In the genomic region with DNA sequence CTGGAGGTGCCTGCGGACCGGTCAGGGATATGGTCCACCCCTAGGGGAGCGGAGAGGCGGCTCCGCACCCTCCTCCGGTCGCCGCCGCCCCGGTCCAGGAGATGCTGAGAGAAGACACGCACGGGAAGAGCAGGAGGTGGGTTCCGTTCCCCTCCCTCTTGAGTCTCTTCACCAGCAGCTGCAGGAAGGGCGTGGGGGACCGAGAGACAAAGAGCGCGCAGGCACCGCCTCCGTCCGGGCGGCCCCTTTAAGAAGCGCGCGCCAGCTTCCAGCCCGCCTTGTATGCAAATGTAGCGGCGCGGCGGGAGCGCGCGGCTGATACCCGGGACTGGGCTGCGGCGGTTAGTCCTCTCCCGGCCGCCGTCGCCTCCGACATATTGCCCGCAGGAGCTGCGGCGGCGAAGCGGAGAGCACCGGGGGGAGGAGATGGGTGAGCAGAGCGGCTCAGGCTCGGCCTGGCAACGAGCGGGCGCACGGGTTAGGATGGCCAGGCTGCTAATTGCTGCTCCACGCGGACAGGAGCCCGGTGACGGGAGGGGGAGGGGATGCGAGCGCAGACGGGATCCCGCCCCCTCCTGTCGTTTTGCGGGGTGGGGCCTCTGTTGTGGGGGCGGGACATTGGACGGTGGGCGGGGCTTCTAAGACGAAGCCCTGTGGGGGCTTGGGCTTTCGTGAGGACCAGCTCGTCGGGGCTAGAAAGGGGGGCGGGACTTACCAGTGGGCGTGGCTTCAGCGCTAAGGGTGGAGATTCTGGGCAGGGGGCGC, we compare ENCODE assay signal across 1 cellular context.
A peak's percentile ranks its signal among the peaks of the same experiment; 100 is the strongest.
TF ChIP-seq lines count a peak whose summit lies in the region.

A gene (plus strand): TSS at position 318 of the 765 bp plus-strand sequence. CDS start 109 bp downstream, at position 427.

TF ChIP-seq in IMR-90, 13 proteins besides CTCF, POLR2A, EP300 and RAD21 (continued from another document):
- TF ChIP-seq CEBPB (IDR thresholded peaks at IDR 0.05; ENCODE audit: low read depth, low read length): no peak
- TF ChIP-seq, protein P1, sequence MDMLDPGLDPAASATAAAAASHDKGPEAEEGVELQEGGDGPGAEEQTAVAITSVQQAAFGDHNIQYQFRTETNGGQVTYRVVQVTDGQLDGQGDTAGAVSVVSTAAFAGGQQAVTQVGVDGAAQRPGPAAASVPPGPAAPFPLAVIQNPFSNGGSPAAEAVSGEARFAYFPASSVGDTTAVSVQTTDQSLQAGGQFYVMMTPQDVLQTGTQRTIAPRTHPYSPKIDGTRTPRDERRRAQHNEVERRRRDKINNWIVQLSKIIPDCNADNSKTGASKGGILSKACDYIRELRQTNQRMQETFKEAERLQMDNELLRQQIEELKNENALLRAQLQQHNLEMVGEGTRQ (IDR thresholded peaks at IDR 0.05; ENCODE audit: low read depth, low read length): 0 out of 2 replicates have a peak, but pooled peaks have one; percentile 2
- TF ChIP-seq, protein P2, sequence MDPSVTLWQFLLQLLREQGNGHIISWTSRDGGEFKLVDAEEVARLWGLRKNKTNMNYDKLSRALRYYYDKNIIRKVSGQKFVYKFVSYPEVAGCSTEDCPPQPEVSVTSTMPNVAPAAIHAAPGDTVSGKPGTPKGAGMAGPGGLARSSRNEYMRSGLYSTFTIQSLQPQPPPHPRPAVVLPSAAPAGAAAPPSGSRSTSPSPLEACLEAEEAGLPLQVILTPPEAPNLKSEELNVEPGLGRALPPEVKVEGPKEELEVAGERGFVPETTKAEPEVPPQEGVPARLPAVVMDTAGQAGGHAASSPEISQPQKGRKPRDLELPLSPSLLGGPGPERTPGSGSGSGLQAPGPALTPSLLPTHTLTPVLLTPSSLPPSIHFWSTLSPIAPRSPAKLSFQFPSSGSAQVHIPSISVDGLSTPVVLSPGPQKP (IDR thresholded peaks at IDR 0.05; ENCODE audit: borderline replicate concordance, low read depth, low read length): no peak
- TF ChIP-seq NFE2L2 (IDR thresholded peaks at IDR 0.05; ENCODE audit: low read depth, low read length): no peak
- peak; percentile 53; the same call in 1 of the 2 replicates for TF ChIP-seq MXI1 (IDR thresholded peaks at IDR 0.05; ENCODE audit: borderline replicate concordance, low read depth, low read length)
